1 cellular context compared by ENCODE assay signal in genomic region chr22:31155425-31155824, GRCh38.
TF ChIP-seq lines count a peak whose summit lies in the region.

No MANE protein-coding gene starts in this region.

TF ChIP-seq in liver, 16 proteins besides CTCF, POLR2A, EP300 and RAD21 (continued from another document):
- no peak for TF ChIP-seq REST (IDR thresholded peaks at IDR 0.05)
- no peak for TF ChIP-seq TAF1 (conservative IDR thresholded peaks at IDR 0.05)
- TF ChIP-seq YY1 (IDR thresholded peaks at IDR 0.05): no peak
- no peak for TF ChIP-seq EGR1 (IDR thresholded peaks at IDR 0.05; ENCODE audit: low read depth in 2 of 2)
- TF ChIP-seq HNF4A (conservative IDR thresholded peaks at IDR 0.05): no peak
- TF ChIP-seq FOXA2 (IDR thresholded peaks at IDR 0.05): no peak
- peak in 1 of 2 donors; percentile 11 for TF ChIP-seq JUND (IDR thresholded peaks at IDR 0.05)
- peak; percentile 65 for TF ChIP-seq NR2F2 (IDR thresholded peaks at IDR 0.05)
- TF ChIP-seq HNF4G (IDR thresholded peaks at IDR 0.05): no peak
- TF ChIP-seq GABPA (IDR thresholded peaks at IDR 0.05 in 1 of 2, conservative IDR thresholded peaks at IDR 0.05 in 1 of 2): no peak
- peak in 1 of 2 donors; percentile 7 for TF ChIP-seq RXRA (IDR thresholded peaks at IDR 0.05)
- TF ChIP-seq ZBTB33 (IDR thresholded peaks at IDR 0.05): no peak
- no peak for TF ChIP-seq FOXA1 (IDR thresholded peaks at IDR 0.05)
